ENCODE assay signal across 8 cellular contexts in genomic region chr9:32867601-32868204, GRCh38.
"Had no signal": no experiment of that assay in that cellular context is flagged by ENCODE, and none has a peak within 500 bp of the region (broad histone marks: within the 10 kb centered on the region; RNA-seq: fewer than 3 reads in every experiment).

No MANE protein-coding gene starts in this region.

- H3K4me1 ChIP-seq: HAP-1 had no signal

- H3K36me3 ChIP-seq: HAP-1 had no signal

- H2AFZ ChIP-seq: GM23248 had no signal

- H3K4me3 ChIP-seq: GM23248, HAP-1, K562 had no signal

- H3K27ac ChIP-seq: GM23248 had no signal

- DNase-seq: GM23248, GOT3, H7, IMR-90, KG1 had no signal

- H3K9me3 ChIP-seq: HAP-1 had no signal

- ATAC-seq: HCT116, K562 had no signal

- H3K9ac ChIP-seq: GM23248 had no signal
